1 cellular context compared by ENCODE assay signal in the genomic region with DNA sequence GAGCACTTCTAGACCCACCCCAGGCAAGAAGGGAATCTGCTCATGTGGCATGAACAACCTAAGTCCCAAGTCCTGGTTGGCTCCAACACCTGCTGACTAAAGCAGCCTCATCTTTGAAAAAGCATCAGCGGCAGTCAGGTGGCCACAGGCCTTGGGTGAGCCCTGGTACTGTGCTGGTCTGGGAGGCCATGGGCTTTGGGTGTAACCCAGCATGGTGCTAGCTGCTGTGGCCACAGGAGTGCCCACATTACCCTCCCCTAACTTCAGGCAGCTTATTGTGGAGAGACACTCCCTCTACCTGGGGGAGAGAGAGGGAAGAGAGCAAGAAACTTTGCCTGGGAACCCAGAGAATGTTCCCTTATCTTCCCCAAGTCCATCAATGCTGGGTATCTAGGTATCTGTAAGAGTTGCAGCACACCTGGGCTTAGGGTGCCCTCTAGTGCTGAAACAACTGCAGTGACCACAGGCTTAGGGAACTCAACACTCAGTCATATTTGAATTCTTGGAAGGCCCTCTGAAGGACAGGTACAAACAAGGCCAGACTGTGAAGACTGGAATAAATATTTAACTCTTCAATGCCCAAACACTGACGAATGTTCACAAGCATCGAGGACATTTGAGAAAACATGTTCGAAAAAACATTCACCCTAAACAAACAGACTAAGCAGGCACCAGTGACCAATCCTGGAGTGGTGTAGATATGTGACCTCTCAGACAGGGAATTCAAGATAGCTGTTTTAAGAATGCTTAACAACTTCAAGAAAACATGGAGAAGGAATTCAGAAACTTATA.
TF ChIP-seq lines count a peak whose summit lies in the region.

No MANE protein-coding gene starts in this region.

TF ChIP-seq in IMR-90, 13 proteins besides CTCF, POLR2A, EP300 and RAD21 (continued from another document):
- TF ChIP-seq MAZ (IDR thresholded peaks at IDR 0.05; ENCODE audit: borderline replicate concordance, low read depth, low read length) (no peak), NFE2L2 (IDR thresholded peaks at IDR 0.05; ENCODE audit: low read depth, low read length) (no peak), FOS (IDR thresholded peaks at IDR 0.05; ENCODE audit: low read depth, low read length) (no peak), CEBPB (IDR thresholded peaks at IDR 0.05; ENCODE audit: low read depth, low read length) (no peak), MXI1 (IDR thresholded peaks at IDR 0.05; ENCODE audit: borderline replicate concordance, low read depth, low read length) (no peak), MAFK (IDR thresholded peaks at IDR 0.05; ENCODE audit: low read depth, low read length) (no peak), BHLHE40 (IDR thresholded peaks at IDR 0.05; ENCODE audit: low read depth, low read length) (no peak), SMC3 (IDR thresholded peaks at IDR 0.05; ENCODE audit: low read depth, low read length) (no peak), CHD1 (IDR thresholded peaks at IDR 0.05; ENCODE audit: low read depth, low read length) (no peak), RFX5 (IDR thresholded peaks at IDR 0.05; ENCODE audit: low read depth, low read length) (no peak), RCOR1 (IDR thresholded peaks at IDR 0.05; ENCODE audit: insufficient replicate concordance, low read length) (no peak)
- TF ChIP-seq, protein P1, sequence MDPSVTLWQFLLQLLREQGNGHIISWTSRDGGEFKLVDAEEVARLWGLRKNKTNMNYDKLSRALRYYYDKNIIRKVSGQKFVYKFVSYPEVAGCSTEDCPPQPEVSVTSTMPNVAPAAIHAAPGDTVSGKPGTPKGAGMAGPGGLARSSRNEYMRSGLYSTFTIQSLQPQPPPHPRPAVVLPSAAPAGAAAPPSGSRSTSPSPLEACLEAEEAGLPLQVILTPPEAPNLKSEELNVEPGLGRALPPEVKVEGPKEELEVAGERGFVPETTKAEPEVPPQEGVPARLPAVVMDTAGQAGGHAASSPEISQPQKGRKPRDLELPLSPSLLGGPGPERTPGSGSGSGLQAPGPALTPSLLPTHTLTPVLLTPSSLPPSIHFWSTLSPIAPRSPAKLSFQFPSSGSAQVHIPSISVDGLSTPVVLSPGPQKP (IDR thresholded peaks at IDR 0.05; ENCODE audit: borderline replicate concordance, low read depth, low read length) = no peak
